In the genomic region with DNA sequence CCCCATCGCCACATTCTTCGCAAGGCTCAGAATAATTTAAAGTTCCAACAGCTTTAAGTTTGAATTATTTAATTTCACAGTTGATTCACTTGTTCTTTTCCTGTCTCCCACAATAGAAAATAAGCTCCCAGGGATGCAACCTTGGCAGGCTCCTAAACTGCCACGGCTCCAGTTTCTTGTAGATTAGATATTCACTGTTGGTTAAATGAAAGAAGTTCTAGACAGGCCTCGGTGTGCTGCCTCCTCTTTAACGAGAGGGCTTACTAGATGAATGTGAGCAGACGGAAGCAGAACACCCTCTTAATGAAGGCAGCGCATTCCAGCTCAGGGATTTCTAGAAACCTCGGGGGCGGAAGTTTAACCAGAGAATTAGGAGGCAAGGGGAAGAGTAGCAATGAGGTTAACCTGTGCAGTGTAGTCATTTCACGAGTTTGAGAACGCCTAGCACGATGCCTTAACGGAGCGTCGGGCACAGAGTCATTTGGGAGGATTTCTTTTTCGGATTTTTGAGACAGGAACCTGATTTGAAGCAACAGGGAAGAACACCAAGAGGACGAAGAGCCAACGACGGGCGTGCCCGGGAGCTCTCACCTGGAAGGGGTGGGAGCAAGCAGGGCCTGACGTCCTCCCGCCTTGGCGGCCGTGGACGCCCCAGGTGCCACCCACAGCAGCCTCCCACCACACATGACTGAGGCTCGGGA, we compare ENCODE assay signal across 1 cellular context.
TF ChIP-seq lines count a peak whose summit lies in the region.

No MANE protein-coding gene starts in this region.

TF ChIP-seq in K562, 482 proteins besides CTCF, POLR2A, EP300 and RAD21 (continued from another document):
- peak; percentile 75 for TF ChIP-seq L3MBTL2 (IDR thresholded peaks at IDR 0.05)
- TF ChIP-seq, protein P1, sequence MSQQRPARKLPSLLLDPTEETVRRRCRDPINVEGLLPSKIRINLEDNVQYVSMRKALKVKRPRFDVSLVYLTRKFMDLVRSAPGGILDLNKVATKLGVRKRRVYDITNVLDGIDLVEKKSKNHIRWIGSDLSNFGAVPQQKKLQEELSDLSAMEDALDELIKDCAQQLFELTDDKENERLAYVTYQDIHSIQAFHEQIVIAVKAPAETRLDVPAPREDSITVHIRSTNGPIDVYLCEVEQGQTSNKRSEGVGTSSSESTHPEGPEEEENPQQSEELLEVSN (IDR thresholded peaks at IDR 0.05; ENCODE audit: borderline replicate concordance in 1 of 2, extremely low read depth in 1 of 2, insufficient read depth in 1 of 2, insufficient read length in 1 of 2, low read depth in 1 of 2, low read length in 1 of 2, poor library complexity in 1 of 2, severe bottlenecking in 1 of 2) = peak in 1 of 2 experiments; percentile 7
- no peak for TF ChIP-seq POLR3G (IDR thresholded peaks at IDR 0.05; ENCODE audit: extremely low read depth, insufficient read length, insufficient replicate concordance)
- TF ChIP-seq HNRNPL (IDR thresholded peaks at IDR 0.05; ENCODE audit: low read depth, low read length) = no peak
- TF ChIP-seq, protein P2, sequence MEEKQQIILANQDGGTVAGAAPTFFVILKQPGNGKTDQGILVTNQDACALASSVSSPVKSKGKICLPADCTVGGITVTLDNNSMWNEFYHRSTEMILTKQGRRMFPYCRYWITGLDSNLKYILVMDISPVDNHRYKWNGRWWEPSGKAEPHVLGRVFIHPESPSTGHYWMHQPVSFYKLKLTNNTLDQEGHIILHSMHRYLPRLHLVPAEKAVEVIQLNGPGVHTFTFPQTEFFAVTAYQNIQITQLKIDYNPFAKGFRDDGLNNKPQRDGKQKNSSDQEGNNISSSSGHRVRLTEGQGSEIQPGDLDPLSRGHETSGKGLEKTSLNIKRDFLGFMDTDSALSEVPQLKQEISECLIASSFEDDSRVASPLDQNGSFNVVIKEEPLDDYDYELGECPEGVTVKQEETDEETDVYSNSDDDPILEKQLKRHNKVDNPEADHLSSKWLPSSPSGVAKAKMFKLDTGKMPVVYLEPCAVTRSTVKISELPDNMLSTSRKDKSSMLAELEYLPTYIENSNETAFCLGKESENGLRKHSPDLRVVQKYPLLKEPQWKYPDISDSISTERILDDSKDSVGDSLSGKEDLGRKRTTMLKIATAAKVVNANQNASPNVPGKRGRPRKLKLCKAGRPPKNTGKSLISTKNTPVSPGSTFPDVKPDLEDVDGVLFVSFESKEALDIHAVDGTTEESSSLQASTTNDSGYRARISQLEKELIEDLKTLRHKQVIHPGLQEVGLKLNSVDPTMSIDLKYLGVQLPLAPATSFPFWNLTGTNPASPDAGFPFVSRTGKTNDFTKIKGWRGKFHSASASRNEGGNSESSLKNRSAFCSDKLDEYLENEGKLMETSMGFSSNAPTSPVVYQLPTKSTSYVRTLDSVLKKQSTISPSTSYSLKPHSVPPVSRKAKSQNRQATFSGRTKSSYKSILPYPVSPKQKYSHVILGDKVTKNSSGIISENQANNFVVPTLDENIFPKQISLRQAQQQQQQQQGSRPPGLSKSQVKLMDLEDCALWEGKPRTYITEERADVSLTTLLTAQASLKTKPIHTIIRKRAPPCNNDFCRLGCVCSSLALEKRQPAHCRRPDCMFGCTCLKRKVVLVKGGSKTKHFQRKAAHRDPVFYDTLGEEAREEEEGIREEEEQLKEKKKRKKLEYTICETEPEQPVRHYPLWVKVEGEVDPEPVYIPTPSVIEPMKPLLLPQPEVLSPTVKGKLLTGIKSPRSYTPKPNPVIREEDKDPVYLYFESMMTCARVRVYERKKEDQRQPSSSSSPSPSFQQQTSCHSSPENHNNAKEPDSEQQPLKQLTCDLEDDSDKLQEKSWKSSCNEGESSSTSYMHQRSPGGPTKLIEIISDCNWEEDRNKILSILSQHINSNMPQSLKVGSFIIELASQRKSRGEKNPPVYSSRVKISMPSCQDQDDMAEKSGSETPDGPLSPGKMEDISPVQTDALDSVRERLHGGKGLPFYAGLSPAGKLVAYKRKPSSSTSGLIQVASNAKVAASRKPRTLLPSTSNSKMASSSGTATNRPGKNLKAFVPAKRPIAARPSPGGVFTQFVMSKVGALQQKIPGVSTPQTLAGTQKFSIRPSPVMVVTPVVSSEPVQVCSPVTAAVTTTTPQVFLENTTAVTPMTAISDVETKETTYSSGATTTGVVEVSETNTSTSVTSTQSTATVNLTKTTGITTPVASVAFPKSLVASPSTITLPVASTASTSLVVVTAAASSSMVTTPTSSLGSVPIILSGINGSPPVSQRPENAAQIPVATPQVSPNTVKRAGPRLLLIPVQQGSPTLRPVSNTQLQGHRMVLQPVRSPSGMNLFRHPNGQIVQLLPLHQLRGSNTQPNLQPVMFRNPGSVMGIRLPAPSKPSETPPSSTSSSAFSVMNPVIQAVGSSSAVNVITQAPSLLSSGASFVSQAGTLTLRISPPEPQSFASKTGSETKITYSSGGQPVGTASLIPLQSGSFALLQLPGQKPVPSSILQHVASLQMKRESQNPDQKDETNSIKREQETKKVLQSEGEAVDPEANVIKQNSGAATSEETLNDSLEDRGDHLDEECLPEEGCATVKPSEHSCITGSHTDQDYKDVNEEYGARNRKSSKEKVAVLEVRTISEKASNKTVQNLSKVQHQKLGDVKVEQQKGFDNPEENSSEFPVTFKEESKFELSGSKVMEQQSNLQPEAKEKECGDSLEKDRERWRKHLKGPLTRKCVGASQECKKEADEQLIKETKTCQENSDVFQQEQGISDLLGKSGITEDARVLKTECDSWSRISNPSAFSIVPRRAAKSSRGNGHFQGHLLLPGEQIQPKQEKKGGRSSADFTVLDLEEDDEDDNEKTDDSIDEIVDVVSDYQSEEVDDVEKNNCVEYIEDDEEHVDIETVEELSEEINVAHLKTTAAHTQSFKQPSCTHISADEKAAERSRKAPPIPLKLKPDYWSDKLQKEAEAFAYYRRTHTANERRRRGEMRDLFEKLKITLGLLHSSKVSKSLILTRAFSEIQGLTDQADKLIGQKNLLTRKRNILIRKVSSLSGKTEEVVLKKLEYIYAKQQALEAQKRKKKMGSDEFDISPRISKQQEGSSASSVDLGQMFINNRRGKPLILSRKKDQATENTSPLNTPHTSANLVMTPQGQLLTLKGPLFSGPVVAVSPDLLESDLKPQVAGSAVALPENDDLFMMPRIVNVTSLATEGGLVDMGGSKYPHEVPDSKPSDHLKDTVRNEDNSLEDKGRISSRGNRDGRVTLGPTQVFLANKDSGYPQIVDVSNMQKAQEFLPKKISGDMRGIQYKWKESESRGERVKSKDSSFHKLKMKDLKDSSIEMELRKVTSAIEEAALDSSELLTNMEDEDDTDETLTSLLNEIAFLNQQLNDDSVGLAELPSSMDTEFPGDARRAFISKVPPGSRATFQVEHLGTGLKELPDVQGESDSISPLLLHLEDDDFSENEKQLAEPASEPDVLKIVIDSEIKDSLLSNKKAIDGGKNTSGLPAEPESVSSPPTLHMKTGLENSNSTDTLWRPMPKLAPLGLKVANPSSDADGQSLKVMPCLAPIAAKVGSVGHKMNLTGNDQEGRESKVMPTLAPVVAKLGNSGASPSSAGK (IDR thresholded peaks at IDR 0.05) = peak; percentile 94
- TF ChIP-seq, protein P3, sequence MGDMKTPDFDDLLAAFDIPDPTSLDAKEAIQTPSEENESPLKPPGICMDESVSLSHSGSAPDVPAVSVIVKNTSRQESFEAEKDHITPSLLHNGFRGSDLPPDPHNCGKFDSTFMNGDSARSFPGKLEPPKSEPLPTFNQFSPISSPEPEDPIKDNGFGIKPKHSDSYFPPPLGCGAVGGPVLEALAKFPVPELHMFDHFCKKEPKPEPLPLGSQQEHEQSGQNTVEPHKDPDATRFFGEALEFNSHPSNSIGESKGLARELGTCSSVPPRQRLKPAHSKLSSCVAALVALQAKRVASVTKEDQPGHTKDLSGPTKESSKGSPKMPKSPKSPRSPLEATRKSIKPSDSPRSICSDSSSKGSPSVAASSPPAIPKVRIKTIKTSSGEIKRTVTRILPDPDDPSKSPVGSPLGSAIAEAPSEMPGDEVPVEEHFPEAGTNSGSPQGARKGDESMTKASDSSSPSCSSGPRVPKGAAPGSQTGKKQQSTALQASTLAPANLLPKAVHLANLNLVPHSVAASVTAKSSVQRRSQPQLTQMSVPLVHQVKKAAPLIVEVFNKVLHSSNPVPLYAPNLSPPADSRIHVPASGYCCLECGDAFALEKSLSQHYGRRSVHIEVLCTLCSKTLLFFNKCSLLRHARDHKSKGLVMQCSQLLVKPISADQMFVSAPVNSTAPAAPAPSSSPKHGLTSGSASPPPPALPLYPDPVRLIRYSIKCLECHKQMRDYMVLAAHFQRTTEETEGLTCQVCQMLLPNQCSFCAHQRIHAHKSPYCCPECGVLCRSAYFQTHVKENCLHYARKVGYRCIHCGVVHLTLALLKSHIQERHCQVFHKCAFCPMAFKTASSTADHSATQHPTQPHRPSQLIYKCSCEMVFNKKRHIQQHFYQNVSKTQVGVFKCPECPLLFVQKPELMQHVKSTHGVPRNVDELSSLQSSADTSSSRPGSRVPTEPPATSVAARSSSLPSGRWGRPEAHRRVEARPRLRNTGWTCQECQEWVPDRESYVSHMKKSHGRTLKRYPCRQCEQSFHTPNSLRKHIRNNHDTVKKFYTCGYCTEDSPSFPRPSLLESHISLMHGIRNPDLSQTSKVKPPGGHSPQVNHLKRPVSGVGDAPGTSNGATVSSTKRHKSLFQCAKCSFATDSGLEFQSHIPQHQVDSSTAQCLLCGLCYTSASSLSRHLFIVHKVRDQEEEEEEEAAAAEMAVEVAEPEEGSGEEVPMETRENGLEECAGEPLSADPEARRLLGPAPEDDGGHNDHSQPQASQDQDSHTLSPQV (IDR thresholded peaks at IDR 0.05) = peak; percentile 74; the same call in 1 of the 2 replicates
- TF ChIP-seq TEAD4 (IDR thresholded peaks at IDR 0.05; ENCODE audit: low read length) = 0 out of 2 replicates have a peak, but pooled peaks have one; percentile 16
- no peak for TF ChIP-seq TEAD4 (CRISPR knock-in tag; IDR thresholded peaks at IDR 0.05; ENCODE audit: borderline replicate concordance)
